28 cellular contexts compared by ENCODE assay signal in the genomic region with DNA sequence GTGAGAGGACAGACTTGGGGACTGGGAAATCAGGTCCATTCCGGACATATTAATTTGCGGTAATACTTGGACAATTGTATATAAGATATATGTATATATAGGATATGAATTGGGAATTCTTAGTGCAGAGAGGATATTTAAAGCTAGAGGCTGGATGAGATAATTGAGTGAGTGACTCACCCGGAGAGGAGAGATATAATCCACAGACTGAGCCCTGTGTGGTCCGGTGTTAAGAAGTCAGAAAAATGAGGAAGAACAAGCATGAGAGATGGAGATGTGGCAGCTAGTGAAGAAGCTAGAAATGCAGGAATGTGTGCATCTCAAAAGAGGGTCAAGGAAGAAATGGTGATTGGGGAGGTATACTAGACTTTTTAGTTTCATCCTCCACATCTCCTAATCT.
DNase-seq lines count a peak whose midpoint lies in the region; TF ChIP-seq lines count a peak whose summit lies in the region.
"Had no signal": no experiment of that assay in that cellular context is flagged by ENCODE, and none has a peak within 500 bp of the region (broad histone marks: within the 10 kb centered on the region; RNA-seq: fewer than 3 reads in every experiment).

No MANE protein-coding gene starts in this region.

- H3K27ac ChIP-seq in esophagus squamous epithelium (no peak overlapping the region), testis (no peak overlapping the region), dorsolateral prefrontal cortex (no peak overlapping the region)
- H3K27ac ChIP-seq: left lung, pancreas, upper lobe of right lung had no signal

- no peaks in the 10 kb centered on the region for H3K27me3 ChIP-seq in esophagus squamous epithelium
- H3K27me3 ChIP-seq in testis: no peaks in the 10 kb centered on the region
- H3K27me3 ChIP-seq in dorsolateral prefrontal cortex: no peaks in the 10 kb centered on the region
- H3K27me3 ChIP-seq: left lung, pancreas, upper lobe of right lung had no signal

- H3K4me3 Mint-ChIP-seq in HFFc6: no peak overlapping the region
- H3K4me3 Mint-ChIP-seq: activated CD4-positive, alpha-beta T cell treated with anti-CD3 and anti-CD28 coated beads for 36 hours; activated CD8-positive, alpha-beta T cell treated with anti-CD3 and anti-CD28 coated beads, Interleukin-2, amount 10 ng/mL, durations not matched to agents 7 days and 5 days; activated naive CD8-positive, alpha-beta T cell; CD4-positive, alpha-beta memory T cell; GM23338; immature natural killer cell; memory B cell; nephron progenitor cell; T-helper 17 cell had no signal

- peaks cover 18% of the 10 kb centered on the region for H3K4me1 Mint-ChIP-seq in HFFc6 (ENCODE audit: low read depth)
- H3K4me1 Mint-ChIP-seq: activated CD4-positive, alpha-beta T cell treated with anti-CD3 and anti-CD28 coated beads for 36 hours; CD4-positive, alpha-beta memory T cell; immature natural killer cell; memory B cell; nephron progenitor cell; T-helper 17 cell had no signal

- H3K36me3 Mint-ChIP-seq in HFFc6 (ENCODE audit: low read depth): no peaks in the 10 kb centered on the region
- H3K36me3 Mint-ChIP-seq: activated naive CD8-positive, alpha-beta T cell; CD4-positive, alpha-beta memory T cell; immature natural killer cell; memory B cell had no signal

- no peaks in the 10 kb centered on the region for H3K4me1 ChIP-seq in esophagus squamous epithelium
- no peaks in the 10 kb centered on the region for H3K4me1 ChIP-seq in testis
- H3K4me1 ChIP-seq: left lung, pancreas, upper lobe of right lung had no signal

- no peaks in the 10 kb centered on the region; the same call in none of the 2 replicates for H3K27me3 Mint-ChIP-seq in HFFc6 (ENCODE audit: insufficient read depth)
- H3K27me3 Mint-ChIP-seq: activated CD4-positive, alpha-beta T cell treated with anti-CD3 and anti-CD28 coated beads for 36 hours; activated naive CD8-positive, alpha-beta T cell; CD4-positive, alpha-beta memory T cell; memory B cell; T-helper 17 cell had no signal

- DNase-seq in AG08395 (ENCODE audit: low spot score): peak; percentile 3
- peak; percentile 9 for DNase-seq in HFFc6
- peak; percentile 34 for DNase-seq in amniotic epithelial cell (ENCODE audit: low read depth)
- peak; percentile 6 for DNase-seq in fibroblast of pulmonary artery (ENCODE audit: low read depth)
- DNase-seq in esophagus squamous epithelium (lab: John Stamatoyannopoulos, UW): no peak
- no peak for DNase-seq in testis
- no peak for DNase-seq in RKO (ENCODE audit: low spot score)
- no peak for DNase-seq in dorsolateral prefrontal cortex
- DNase-seq: activated CD4-positive, alpha-beta T cell treated with anti-CD3 and anti-CD28 coated beads for 36 hours; activated CD8-positive, alpha-beta T cell treated with anti-CD3 and anti-CD28 coated beads, Interleukin-2, amount 10 ng/mL, durations not matched to agents 7 days and 5 days; activated effector memory CD4-positive, alpha-beta T cell treated with anti-CD3 and anti-CD28 coated beads, Interleukin-2, amount 50 U/mL, for 16 hours; CD4-positive, alpha-beta memory T cell; DND-41; immature natural killer cell; KBM-7; left lung; NCI-H2029 treated with DMSO at 0.1 percent for 48 hours; NCI-H524 treated with DMSO at 0.1 percent for 48 hours; nephron progenitor cell; NK-92 treated with Interleukin-12 subunit alpha and Interleukin-12 subunit beta, amount 100 ng/mL, for 24 hours; pancreas; PC-3; stimulated activated naive CD4-positive, alpha-beta T cell; T-helper 17 cell; upper lobe of right lung had no signal

- H3K36me3 ChIP-seq in esophagus squamous epithelium: no peaks in the 10 kb centered on the region
- no peaks in the 10 kb centered on the region for H3K36me3 ChIP-seq in testis (ENCODE audit: low read depth, missing control alignments)
- H3K36me3 ChIP-seq: left lung, pancreas, upper lobe of right lung had no signal

- H3K4me3 ChIP-seq in fibroblast of pulmonary artery (replicated peaks; ENCODE audit: low read depth, low read length): no peak overlapping the region
- H3K4me3 ChIP-seq in esophagus squamous epithelium: no peak overlapping the region
- H3K4me3 ChIP-seq in testis: no peak overlapping the region
- no peak overlapping the region for H3K4me3 ChIP-seq in dorsolateral prefrontal cortex
- H3K4me3 ChIP-seq: GM23338, left lung, pancreas, upper lobe of right lung had no signal

- TF ChIP-seq POLR2A in esophagus squamous epithelium (IDR thresholded peaks at IDR 0.05) (no peak), testis (IDR thresholded peaks at IDR 0.05) (no peak)

- TF ChIP-seq CTCF in HFFc6 (IDR thresholded peaks at IDR 0.05): no peak
- TF ChIP-seq CTCF in fibroblast of pulmonary artery (IDR thresholded peaks at IDR 0.05; ENCODE audit: low read length, missing control alignments): no peak
- no peak for TF ChIP-seq CTCF in esophagus squamous epithelium (IDR thresholded peaks at IDR 0.05)
- TF ChIP-seq CTCF in testis (IDR thresholded peaks at IDR 0.05): no peak
- TF ChIP-seq CTCF in dorsolateral prefrontal cortex (IDR thresholded peaks at IDR 0.05 in 54 of 56, conservative IDR thresholded peaks at IDR 0.05 in 2 of 56; ENCODE audit: low read depth in 1 of 56, partially characterized antibody in 56 of 56): no peak

- 84 to 92% methylated on average over 4 of the region's 4 CpGs for WGBS in esophagus squamous epithelium, 2 donors
- WGBS in testis, 2 donors: 86 to 88% methylated on average over 4 of the region's 4 CpGs

- H3K27ac Mint-ChIP-seq in HFFc6: no peak overlapping the region; the same call in 1 of the 2 replicates
- H3K27ac Mint-ChIP-seq: activated CD4-positive, alpha-beta T cell treated with anti-CD3 and anti-CD28 coated beads for 36 hours; activated CD8-positive, alpha-beta T cell treated with anti-CD3 and anti-CD28 coated beads, Interleukin-2, amount 10 ng/mL, durations not matched to agents 7 days and 5 days; activated naive CD8-positive, alpha-beta T cell; CD4-positive, alpha-beta memory T cell; GM23338; immature natural killer cell; memory B cell; nephron progenitor cell; T-helper 17 cell had no signal

- H3K9me3 Mint-ChIP-seq in HFFc6: no peaks in the 10 kb centered on the region
- H3K9me3 Mint-ChIP-seq: GM23338, memory B cell, nephron progenitor cell had no signal

- no peaks in the 10 kb centered on the region for H3K9me3 ChIP-seq in esophagus squamous epithelium
- no peaks in the 10 kb centered on the region for H3K9me3 ChIP-seq in testis
- H3K9me3 ChIP-seq: left lung, pancreas, upper lobe of right lung had no signal

- intact Hi-C loops in esophagus squamous epithelium (cut with DNase I): no loop called here
- intact Hi-C loops in testis (cut with DNase I; ENCODE audit: low total_unique reads): no loop called here
- intact Hi-C loops in dorsolateral prefrontal cortex (cut with DNase I): no loop called here

Comparison
In these comparisons a context has a peak if more than half of its experiments do, and no peak if none do; other contexts are left out.
1. DNase-seq: peak in AG08395 (single experiment), HFFc6 (single experiment), amniotic epithelial cell (single experiment) and fibroblast of pulmonary artery (single experiment); none in esophagus squamous epithelium (single experiment), testis (single experiment), RKO (single experiment) and dorsolateral prefrontal cortex (0 of 10).